In genomic region chr17:49595328-49595727, GRCh38 we compare ENCODE assay signal across 25 cellular contexts. TPM values are rescaled to one million over a fixed set of nuclear protein-coding genes. Genes with fewer than 3 reads are reported as not detected.
"Had no signal": no experiment of that assay in that cellular context is flagged by ENCODE, and none has a peak within 500 bp of the region (broad histone marks: within the 10 kb centered on the region; RNA-seq: fewer than 3 reads in every experiment).

No MANE protein-coding gene starts in this region.

- DNase-seq: naive B cell; naive thymus-derived CD8-positive, alpha-beta T cell; nephron progenitor cell; nucleus accumbens; pancreas; psoas muscle; right cardiac atrium; stimulated activated CD4-positive, alpha-beta T cell treated with anti-CD3 and anti-CD28 coated beads, Interleukin-15, amount 100 ng/mL, for 24 hours; stimulated activated CD4-positive, alpha-beta T cell treated with anti-CD3 and anti-CD28 coated beads, Interleukin-2, amount 100 ng/mL, for 24 hours; stimulated activated CD4-positive, alpha-beta T cell treated with anti-CD3 and anti-CD28 coated beads, Interleukin-2, amount 100 ng/mL, for 48 hours; stimulated activated CD4-positive, alpha-beta T cell treated with anti-CD3 and anti-CD28 coated beads, Interleukin-4, amount 100 ng/mL, for 24 hours; stimulated activated naive B cell treated with anti-CD40 and anti-IgM and Interleukin-4, amounts not matched to agents 10 μg/mL and 1 μg/mL and 100 μg/mL, for 72 hours; stimulated activated naive CD4-positive, alpha-beta T cell treated with Interleukin-2 at 50 U/mL for 16 hours; stomach; thyroid gland; trophoblast cell; upper lobe of right lung; uterus had no signal

- H3K4me3 ChIP-seq: pancreas, psoas muscle, stomach, thoracic aorta, thyroid gland, tibial nerve, upper lobe of right lung, uterus had no signal

- H3K9me3 ChIP-seq: neutrophil, pancreas, psoas muscle, stomach, thoracic aorta, thyroid gland, tibial nerve, upper lobe of right lung, uterus had no signal

- H3K4me1 ChIP-seq: pancreas, psoas muscle, thyroid gland, uterus had no signal

- FAIRE-seq: pancreas, small intestine had no signal

- H3K27me3 ChIP-seq: neutrophil, pancreas, stomach, thyroid gland, tibial nerve, upper lobe of right lung, uterus had no signal

- H3K27ac ChIP-seq: neutrophil, pancreas, psoas muscle, stomach, thoracic aorta, thyroid gland, tibial nerve, upper lobe of right lung, uterus had no signal

- H3K36me3 ChIP-seq: uterus had no signal

- ATAC-seq: naive thymus-derived CD8-positive, alpha-beta T cell; natural killer cell treated with Interleukin-12 subunit alpha and Interleukin-12 subunit beta and Interleukin-15 and Interleukin-18, amount 100 ng/mL, for 72 hours; pancreas; psoas muscle; sciatic nerve; stimulated activated effector memory CD8-positive, alpha-beta T cell treated with anti-CD3 and anti-CD28 coated beads, Interleukin-12 subunit alpha, Interleukin-12 subunit beta, amount 100 ng/mL, for 72 hours; stimulated activated naive B cell treated with anti-CD40 and anti-IgM and Interleukin-4, amounts not matched to agents 10 μg/mL and 1 μg/mL and 100 μg/mL, for 72 hours; upper lobe of right lung had no signal

RNA-seq across cellular contexts. Expression of gene NXPH3, which starts 19.7 kb away (rescaled TPM):
- total RNA-seq: naive thymus-derived CD8-positive, alpha-beta T cell; natural killer cell treated with Interleukin-12 subunit alpha and Interleukin-12 subunit beta and Interleukin-15 and Interleukin-18, amount 100 ng/mL, for 72 hours had no signal
- polyA plus RNA-seq: naive thymus-derived CD8-positive, alpha-beta T cell had no signal
